ENCODE assay signal across 29 cellular contexts in genomic region chr11:134561348-134561720, GRCh38.
DNase-seq lines count a peak whose midpoint lies in the region; ATAC-seq and TF ChIP-seq lines count a peak whose summit lies in the region.
"Had no signal": no experiment of that assay in that cellular context is flagged by ENCODE, and none has a peak within 500 bp of the region (broad histone marks: within the 10 kb centered on the region; RNA-seq: fewer than 3 reads in every experiment).

No MANE protein-coding gene starts in this region.

- H3K4me1 ChIP-seq in upper lobe of right lung: no peaks in the 10 kb centered on the region
- H3K4me1 ChIP-seq: A549, prostate gland, upper lobe of left lung had no signal

- H3K27me3 ChIP-seq in upper lobe of right lung: peaks cover 4% of the 10 kb centered on the region
- H3K27me3 ChIP-seq: brain microvascular endothelial cell, upper lobe of left lung had no signal

- intact Hi-C loops in upper lobe of right lung (cut with DNase I): no loop called here

- H3K36me3 ChIP-seq in upper lobe of right lung: no peaks in the 10 kb centered on the region
- H3K36me3 ChIP-seq: brain microvascular endothelial cell, prostate gland, upper lobe of left lung had no signal

- TF ChIP-seq CTCF in WTC11 (IDR thresholded peaks at IDR 0.05) (no peak), mesothelial cell of epicardium (IDR thresholded peaks at IDR 0.05; ENCODE audit: unreplicated experiment) (no peak), upper lobe of right lung (IDR thresholded peaks at IDR 0.05) (no peak)

- POLR2A ChIA-PET in WTC11 (lab: Charles Lee): no interaction called here

- no peak overlapping the region for H3K27ac ChIP-seq in upper lobe of right lung
- H3K27ac ChIP-seq: A549, brain microvascular endothelial cell, prostate gland, upper lobe of left lung had no signal

- no peak for ATAC-seq in activated CD8-positive, alpha-beta memory T cell treated with anti-CD3 and anti-CD28 coated beads, Interleukin-2, amount 10 ng/mL, durations not matched to agents 7 days and 5 days
- peak; percentile 15 for ATAC-seq in WTC11
- ATAC-seq in upper lobe of right lung: no peak
- ATAC-seq: A549; activated naive CD4-positive, alpha-beta T cell treated with anti-CD3 and anti-CD28 coated beads, Interleukin-2, amount 50 U/mL, for 72 hours; left cardiac atrium; stimulated activated effector memory CD8-positive, alpha-beta T cell treated with anti-CD3 and anti-CD28 coated beads, Interleukin-12 subunit alpha, Interleukin-12 subunit beta, amount 100 ng/mL, for 72 hours; T-helper 17 cell had no signal

- no peak overlapping the region for H3K4me3 Mint-ChIP-seq in activated CD8-positive, alpha-beta memory T cell treated with anti-CD3 and anti-CD28 coated beads, Interleukin-2, amount 10 ng/mL, durations not matched to agents 7 days and 5 days
- H3K4me3 Mint-ChIP-seq in WTC11: no peak overlapping the region
- no peak overlapping the region for H3K4me3 Mint-ChIP-seq in mesothelial cell of epicardium
- H3K4me3 Mint-ChIP-seq: CD4-positive, alpha-beta T cell; memory B cell; naive B cell; stimulated activated effector memory CD8-positive, alpha-beta T cell treated with anti-CD3 and anti-CD28 coated beads, Interleukin-12 subunit alpha, Interleukin-12 subunit beta, amount 100 ng/mL, for 72 hours; T-helper 17 cell had no signal

- no peak overlapping the region for H3K4me3 ChIP-seq in upper lobe of right lung
- H3K4me3 ChIP-seq: A549, prostate gland, upper lobe of left lung had no signal

- H3K27me3 Mint-ChIP-seq in activated CD8-positive, alpha-beta memory T cell treated with anti-CD3 and anti-CD28 coated beads, Interleukin-2, amount 10 ng/mL, durations not matched to agents 7 days and 5 days: peaks cover 3% of the 10 kb centered on the region
- peaks cover 4% of the 10 kb centered on the region; the same call in 1 of the 2 replicates for H3K27me3 Mint-ChIP-seq in WTC11 (ENCODE audit: low read depth)
- H3K27me3 Mint-ChIP-seq in mesothelial cell of epicardium (ENCODE audit: low read depth): no peaks in the 10 kb centered on the region
- H3K27me3 Mint-ChIP-seq: memory B cell had no signal

- no peak overlapping the region for H3K27ac Mint-ChIP-seq in activated CD8-positive, alpha-beta memory T cell treated with anti-CD3 and anti-CD28 coated beads, Interleukin-2, amount 10 ng/mL, durations not matched to agents 7 days and 5 days
- H3K27ac Mint-ChIP-seq in WTC11 (no peak overlapping the region), mesothelial cell of epicardium (peak overlapping the region; percentile 55)
- H3K27ac Mint-ChIP-seq: activated naive CD4-positive, alpha-beta T cell treated with anti-CD3 and anti-CD28 coated beads, Interleukin-2, amount 50 U/mL, for 72 hours; activated T-helper 2 cell treated with anti-CD3 and anti-CD28 coated beads, Interferon-gamma antibody, Interleukin-2, Interleukin-4, amounts not matched to agents 10 μg/mL and 5 μg/mL and 100 μg/mL, durations not matched to agents 14 hours and 24 hours and 36 hours; CD4-positive, alpha-beta T cell; IgD-negative memory B cell; memory B cell; naive B cell; stimulated activated effector memory CD8-positive, alpha-beta T cell treated with anti-CD3 and anti-CD28 coated beads, Interleukin-12 subunit alpha, Interleukin-12 subunit beta, amount 100 ng/mL, for 72 hours; T-helper 17 cell had no signal

- no peaks in the 10 kb centered on the region for H3K36me3 Mint-ChIP-seq in activated CD8-positive, alpha-beta memory T cell treated with anti-CD3 and anti-CD28 coated beads, Interleukin-2, amount 10 ng/mL, durations not matched to agents 7 days and 5 days
- H3K36me3 Mint-ChIP-seq in WTC11 (no peaks in the 10 kb centered on the region), mesothelial cell of epicardium (no peaks in the 10 kb centered on the region)
- H3K36me3 Mint-ChIP-seq: activated naive CD4-positive, alpha-beta T cell treated with anti-CD3 and anti-CD28 coated beads, Interleukin-2, amount 50 U/mL, for 72 hours; IgD-negative memory B cell; memory B cell; naive B cell; stimulated activated effector memory CD8-positive, alpha-beta T cell treated with anti-CD3 and anti-CD28 coated beads, Interleukin-12 subunit alpha, Interleukin-12 subunit beta, amount 100 ng/mL, for 72 hours had no signal

- CTCF ChIA-PET in activated CD8-positive, alpha-beta memory T cell treated with anti-CD3 and anti-CD28 coated beads, Interleukin-2, amount 10 ng/mL, durations not matched to agents 7 days and 5 days (lab: Charles Lee): no interaction called here
- CTCF ChIA-PET in WTC11 (lab: Charles Lee): interaction anchor here (0.6 to 1.0 kb wide), 3 partner anchors 18 to 85 kb away, joined by 3 to 6 read pairs (median 4); no protein-coding TSS in a partner anchor

- H3K4me1 Mint-ChIP-seq in activated CD8-positive, alpha-beta memory T cell treated with anti-CD3 and anti-CD28 coated beads, Interleukin-2, amount 10 ng/mL, durations not matched to agents 7 days and 5 days: no peaks in the 10 kb centered on the region
- H3K4me1 Mint-ChIP-seq in WTC11 (peaks cover 20% of the 10 kb centered on the region), mesothelial cell of epicardium (peaks cover 33% of the 10 kb centered on the region)
- H3K4me1 Mint-ChIP-seq: memory B cell; naive B cell; stimulated activated effector memory CD8-positive, alpha-beta T cell treated with anti-CD3 and anti-CD28 coated beads, Interleukin-12 subunit alpha, Interleukin-12 subunit beta, amount 100 ng/mL, for 72 hours; T-helper 17 cell had no signal

- no peaks in the 10 kb centered on the region for H3K9me3 ChIP-seq in upper lobe of right lung
- H3K9me3 ChIP-seq: A549, prostate gland, upper lobe of left lung had no signal

- H3K9me3 Mint-ChIP-seq in activated CD8-positive, alpha-beta memory T cell treated with anti-CD3 and anti-CD28 coated beads, Interleukin-2, amount 10 ng/mL, durations not matched to agents 7 days and 5 days (ENCODE audit: low read depth): no peaks in the 10 kb centered on the region
- no peaks in the 10 kb centered on the region for H3K9me3 Mint-ChIP-seq in WTC11
- no peaks in the 10 kb centered on the region for H3K9me3 Mint-ChIP-seq in mesothelial cell of epicardium
- H3K9me3 Mint-ChIP-seq: activated naive CD4-positive, alpha-beta T cell treated with anti-CD3 and anti-CD28 coated beads, Interleukin-2, amount 50 U/mL, for 72 hours; activated T-helper 2 cell treated with anti-CD3 and anti-CD28 coated beads, Interferon-gamma antibody, Interleukin-2, Interleukin-4, amounts not matched to agents 10 μg/mL and 5 μg/mL and 100 μg/mL, durations not matched to agents 14 hours and 24 hours and 36 hours; CD4-positive, alpha-beta T cell; IgD-negative memory B cell; memory B cell; stimulated activated effector memory CD8-positive, alpha-beta T cell treated with anti-CD3 and anti-CD28 coated beads, Interleukin-12 subunit alpha, Interleukin-12 subunit beta, amount 100 ng/mL, for 72 hours had no signal

- DNase-seq in activated CD8-positive, alpha-beta memory T cell treated with anti-CD3 and anti-CD28 coated beads, Interleukin-2, amount 10 ng/mL, durations not matched to agents 7 days and 5 days: peak; percentile 11
- no peak for DNase-seq in activated CD8-positive, alpha-beta memory T cell treated with anti-CD3 and anti-CD28 coated beads, Interleukin-2, amount 50 U/mL, for 4 hours
- no peak for DNase-seq in WTC11 (ENCODE audit: low spot score)
- peak in 1 of 2 experiments; percentile 28 for DNase-seq in mesothelial cell of epicardium (ENCODE audit: low spot score in 2 of 2, unreplicated experiment in 2 of 2)
- DNase-seq in upper lobe of right lung: peak; percentile 48
- no peak for DNase-seq in foreskin melanocyte
- no peak for DNase-seq in NCI-H1417 (lab: John Stamatoyannopoulos, UW)
- DNase-seq in NCI-H1436 treated with DMSO at 0.1 percent for 48 hours (lab: John Stamatoyannopoulos, UW): no peak
- DNase-seq: activated T-cell treated with anti-CD3 and anti-CD28 coated beads for 4 hours; amygdala; brain microvascular endothelial cell; hippocampal formation; left cardiac atrium; MV-4-11; naive B cell; NCI-H1694 treated with DMSO at 0.1 percent for 48 hours; NCI-H2171 treated with DMSO at 0.1 percent for 48 hours; NCI-H510A; stimulated activated CD4-positive, alpha-beta T cell treated with anti-CD3 and anti-CD28 coated beads, Interleukin-15, amount 100 ng/mL, for 24 hours; T-helper 17 cell; upper lobe of left lung had no signal

TF ChIP-seq in WTC11, 78 proteins besides CTCF, POLR2A, EP300 and RAD21 (continues in another document):
- no peak for TF ChIP-seq ZNF263 (CRISPR knock-in tag; IDR thresholded peaks at IDR 0.05; ENCODE audit: low read depth)
- no peak for TF ChIP-seq GTF2I (CRISPR knock-in tag; conservative IDR thresholded peaks at IDR 0.05)
- TF ChIP-seq, protein P1, sequence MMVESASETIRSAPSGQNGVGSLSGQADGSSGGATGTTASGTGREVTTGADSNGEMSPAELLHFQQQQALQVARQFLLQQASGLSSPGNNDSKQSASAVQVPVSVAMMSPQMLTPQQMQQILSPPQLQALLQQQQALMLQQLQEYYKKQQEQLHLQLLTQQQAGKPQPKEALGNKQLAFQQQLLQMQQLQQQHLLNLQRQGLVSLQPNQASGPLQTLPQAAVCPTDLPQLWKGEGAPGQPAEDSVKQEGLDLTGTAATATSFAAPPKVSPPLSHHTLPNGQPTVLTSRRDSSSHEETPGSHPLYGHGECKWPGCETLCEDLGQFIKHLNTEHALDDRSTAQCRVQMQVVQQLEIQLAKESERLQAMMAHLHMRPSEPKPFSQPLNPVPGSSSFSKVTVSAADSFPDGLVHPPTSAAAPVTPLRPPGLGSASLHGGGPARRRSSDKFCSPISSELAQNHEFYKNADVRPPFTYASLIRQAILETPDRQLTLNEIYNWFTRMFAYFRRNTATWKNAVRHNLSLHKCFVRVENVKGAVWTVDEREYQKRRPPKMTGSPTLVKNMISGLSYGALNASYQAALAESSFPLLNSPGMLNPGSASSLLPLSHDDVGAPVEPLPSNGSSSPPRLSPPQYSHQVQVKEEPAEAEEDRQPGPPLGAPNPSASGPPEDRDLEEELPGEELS (CRISPR knock-in tag; IDR thresholded peaks at IDR 0.05): no peak
- no peak for TF ChIP-seq ZNF138 (CRISPR knock-in tag; conservative IDR thresholded peaks at IDR 0.05)
- no peak for TF ChIP-seq USF1 (CRISPR knock-in tag; IDR thresholded peaks at IDR 0.05)

Comparison
In these comparisons a context has a peak if more than half of its experiments do, and no peak if none do; other contexts are left out.
1. DNase-seq: peak in activated CD8-positive, alpha-beta memory T cell treated with anti-CD3 and anti-CD28 coated beads, Interleukin-2, amount 10 ng/mL, durations not matched to agents 7 days and 5 days (single experiment) and upper lobe of right lung (single experiment); none in activated CD8-positive, alpha-beta memory T cell treated with anti-CD3 and anti-CD28 coated beads, Interleukin-2, amount 50 U/mL, for 4 hours (single experiment), WTC11 (single experiment), foreskin melanocyte (single experiment), NCI-H1417 (0 of 3) and NCI-H1436 treated with DMSO at 0.1 percent for 48 hours (single experiment).